In genomic region chr4:183444953-183445543, GRCh38 we compare ENCODE assay signal across 8 cellular contexts. TPM values are rescaled to one million over a fixed set of nuclear protein-coding genes. Genes with fewer than 3 reads are reported as not detected.
DNase-seq lines count a peak whose midpoint lies in the region; ATAC-seq and TF ChIP-seq lines count a peak whose summit lies in the region.

No MANE protein-coding gene starts in this region.

- H3K36me3 ChIP-seq in SK-N-SH (replicated peaks in 1 of 2; ENCODE audit: control insufficient read depth in 1 of 2, insufficient read depth in 2 of 2, low read length in 1 of 2) = peaks cover 34 to 42% of the 10 kb centered on the region in 2 experiments

- no peaks in the 10 kb centered on the region for H3K27me3 ChIP-seq in SK-N-SH (ENCODE audit: insufficient read depth)

- H3K9me3 ChIP-seq in SK-N-SH = no peaks in the 10 kb centered on the region

- H3K9me2 ChIP-seq in SK-N-SH = no peaks in the 10 kb centered on the region

- H3K27ac ChIP-seq in SK-N-SH (ENCODE audit: low read depth in 2 of 2, low read length in 1 of 2) (peak overlapping the region; percentile 90 to 97), epithelial cell of prostate (peak overlapping the region; percentile 98)

- H3K36me3 Mint-ChIP-seq in CD14-positive monocyte = peaks cover 33% of the 10 kb centered on the region in 2 donors

- peaks cover 37% of the 10 kb centered on the region for H3K4me1 Mint-ChIP-seq in CD14-positive monocyte

- 0% methylated on average over 20 of the region's 39 CpGs for WGBS in SK-N-SH (ENCODE audit: low lambda C conversion rate)

- H3K9me3 Mint-ChIP-seq in CD14-positive monocyte = no peaks in the 10 kb centered on the region

- H3K4me1 ChIP-seq in SK-N-SH (ENCODE audit: control insufficient read depth in 1 of 2, insufficient read depth in 2 of 2, low read depth in 1 of 2, low read length in 1 of 2) = peaks cover 11 to 32% of the 10 kb centered on the region in 2 experiments

- peaks cover 40% of the 10 kb centered on the region for H3F3A ChIP-seq in SK-N-SH (replicated peaks; ENCODE audit: insufficient read depth)

- CTCF ChIA-PET in SK-N-SH (lab: Yijun Ruan, JAX) = interaction anchor here (1.1 kb wide), 2 partner anchors 26 to 38 kb away, joined by 3 read pairs; no protein-coding TSS in a partner anchor

- DNase-seq in CD14-positive monocyte (ENCODE audit: low spot score) (peak; percentile 49), SK-N-SH (peak; percentile 71), epithelial cell of prostate (ENCODE audit: low read depth, low spot score) (no peak), myocyte (ENCODE audit: low read depth) (peak; percentile 29), SKM-1 (lab: John Stamatoyannopoulos, UW; ENCODE audit: unreplicated experiment) (no peak), dedifferentiated amniotic fluid mesenchymal stem cell (ENCODE audit: extremely low spot score) (no peak)

- peak overlapping the region; percentile 44; the same call in 1 of the 2 replicates for H2AFZ ChIP-seq in SK-N-SH (ENCODE audit: low read depth)

- H3K4me3 ChIP-seq in SK-N-SH (ENCODE audit: low read depth in 2 of 2, low read length in 1 of 2) = peak overlapping the region; percentile 82 to 98

- peak overlapping the region; percentile 89 for H3K4me2 ChIP-seq in SK-N-SH

- peak overlapping the region; percentile 95 to 96 for H3K4me3 Mint-ChIP-seq in CD14-positive monocyte

- peaks cover 0 to 8% (median 0%) of the 10 kb centered on the region in 3 donors for H3K27me3 Mint-ChIP-seq in CD14-positive monocyte (ENCODE audit: low read depth in 3 of 3)

- TF ChIP-seq RAD21 in SK-N-SH (IDR thresholded peaks at IDR 0.05; ENCODE audit: low read length) = no peak

- no peak for TF ChIP-seq CTCF in CD14-positive monocyte (IDR thresholded peaks at IDR 0.05)
- no peak for TF ChIP-seq CTCF in SK-N-SH (IDR thresholded peaks at IDR 0.05)

- intact Hi-C loops in CD14-positive monocyte (cut with micrococcal nuclease) = loop anchor here (5.0 kb wide), 2 partner anchors 48 to 62 kb away; partner anchors contain the start of gene ING2 (in 1 of the 2)

- H3K79me2 ChIP-seq in SK-N-SH (ENCODE audit: insufficient read depth) = peaks cover 52% of the 10 kb centered on the region

- TF ChIP-seq EP300 in SK-N-SH (IDR thresholded peaks at IDR 0.05; ENCODE audit: borderline replicate concordance in 1 of 2, low read depth in 1 of 2, low read length in 1 of 2) = no peak

- H4K20me1 ChIP-seq in SK-N-SH (ENCODE audit: insufficient read depth) = peaks cover 15% of the 10 kb centered on the region

- POLR2A ChIA-PET in SK-N-SH (lab: Yijun Ruan, JAX) = interaction anchor here (1.1 to 1.6 kb wide), 2 partner anchors 41 to 61 kb away, joined by 3 to 5 read pairs; no protein-coding TSS in a partner anchor

- H3K9ac ChIP-seq in SK-N-SH = peak overlapping the region; percentile 93

- H3K27ac Mint-ChIP-seq in CD14-positive monocyte = peak overlapping the region; percentile 87 to 97 (median 95)

- ATAC-seq in GM18867 (IDR thresholded peaks at IDR 0.05; ENCODE audit: unreplicated experiment) (peak; percentile 24), HG03097 (IDR thresholded peaks at IDR 0.05; ENCODE audit: low FRiP score, unreplicated experiment) (peak; percentile 14)

TF ChIP-seq in SK-N-SH, 30 proteins besides CTCF, POLR2A, EP300 and RAD21:
- TF ChIP-seq POLR2AphosphoS5 (IDR thresholded peaks at IDR 0.05; ENCODE audit: low read depth, low read length) (no peak), TEAD4 (IDR thresholded peaks at IDR 0.05; ENCODE audit: borderline replicate concordance, insufficient read depth) (no peak), NFIC (IDR thresholded peaks at IDR 0.05; ENCODE audit: borderline replicate concordance) (no peak), TAF1 (IDR thresholded peaks at IDR 0.05; ENCODE audit: borderline replicate concordance, low read depth, low read length) (no peak), GATA2 (CRISPR knock-in tag; IDR thresholded peaks at IDR 0.05) (no peak), REST (IDR thresholded peaks at IDR 0.05; ENCODE audit: low read depth, low read length) (no peak), GABPA (IDR thresholded peaks at IDR 0.05; ENCODE audit: low read depth) (no peak), NRF1 (IDR thresholded peaks at IDR 0.05; ENCODE audit: low read depth, low read length) (no peak), RCOR1 (IDR thresholded peaks at IDR 0.05; ENCODE audit: low read length) (no peak)
- TF ChIP-seq, protein P1, sequence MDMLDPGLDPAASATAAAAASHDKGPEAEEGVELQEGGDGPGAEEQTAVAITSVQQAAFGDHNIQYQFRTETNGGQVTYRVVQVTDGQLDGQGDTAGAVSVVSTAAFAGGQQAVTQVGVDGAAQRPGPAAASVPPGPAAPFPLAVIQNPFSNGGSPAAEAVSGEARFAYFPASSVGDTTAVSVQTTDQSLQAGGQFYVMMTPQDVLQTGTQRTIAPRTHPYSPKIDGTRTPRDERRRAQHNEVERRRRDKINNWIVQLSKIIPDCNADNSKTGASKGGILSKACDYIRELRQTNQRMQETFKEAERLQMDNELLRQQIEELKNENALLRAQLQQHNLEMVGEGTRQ (IDR thresholded peaks at IDR 0.05; ENCODE audit: borderline replicate concordance, low read depth, low read length) = no peak
- TF ChIP-seq, protein P2, sequence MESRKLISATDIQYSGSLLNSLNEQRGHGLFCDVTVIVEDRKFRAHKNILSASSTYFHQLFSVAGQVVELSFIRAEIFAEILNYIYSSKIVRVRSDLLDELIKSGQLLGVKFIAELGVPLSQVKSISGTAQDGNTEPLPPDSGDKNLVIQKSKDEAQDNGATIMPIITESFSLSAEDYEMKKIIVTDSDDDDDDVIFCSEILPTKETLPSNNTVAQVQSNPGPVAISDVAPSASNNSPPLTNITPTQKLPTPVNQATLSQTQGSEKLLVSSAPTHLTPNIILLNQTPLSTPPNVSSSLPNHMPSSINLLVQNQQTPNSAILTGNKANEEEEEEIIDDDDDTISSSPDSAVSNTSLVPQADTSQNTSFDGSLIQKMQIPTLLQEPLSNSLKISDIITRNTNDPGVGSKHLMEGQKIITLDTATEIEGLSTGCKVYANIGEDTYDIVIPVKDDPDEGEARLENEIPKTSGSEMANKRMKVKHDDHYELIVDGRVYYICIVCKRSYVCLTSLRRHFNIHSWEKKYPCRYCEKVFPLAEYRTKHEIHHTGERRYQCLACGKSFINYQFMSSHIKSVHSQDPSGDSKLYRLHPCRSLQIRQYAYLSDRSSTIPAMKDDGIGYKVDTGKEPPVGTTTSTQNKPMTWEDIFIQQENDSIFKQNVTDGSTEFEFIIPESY (IDR thresholded peaks at IDR 0.05; ENCODE audit: borderline replicate concordance, low read depth) = no peak

RNA-seq across cellular contexts. Expression of gene CDKN2AIP, which starts 0.6 kb away (rescaled TPM):
- polyA plus RNA-seq in CD14-positive monocyte = 1 to 10 TPM; 3.1 to 4.4 TPM
- polyA plus RNA-seq in SK-N-SH (2012; rRNA removed) = 8.3 and 10.6 TPM in 2 replicates
- 9.4 and 10.1 TPM in 2 replicates for polyA plus RNA-seq in SK-N-SH (2012; cell fraction: cytosol; rRNA removed)
- 6.2 and 12.3 TPM in 2 replicates for polyA plus RNA-seq in SK-N-SH (2012; cell fraction: nucleus; rRNA removed)
- 15.2 and 20.1 TPM in 2 replicates for total RNA-seq in myocyte
- 7.6 TPM for polyA plus RNA-seq in myocyte (2012)

RNA-seq across cellular contexts. Expression of gene ING2, which starts 59.8 kb away (rescaled TPM):
- polyA plus RNA-seq in CD14-positive monocyte (10 to 100 TPM; 10.5 to 12.2 TPM), SK-N-SH (2012; rRNA removed) (14.1 and 15.1 TPM in 2 replicates)
- 20.3 and 28.3 TPM in 2 replicates for polyA plus RNA-seq in SK-N-SH (2012; cell fraction: cytosol; rRNA removed)
- 3.9 and 4.3 TPM in 2 replicates for polyA plus RNA-seq in SK-N-SH (2012; cell fraction: nucleus; rRNA removed)
- total RNA-seq in myocyte = 15.3 and 15.5 TPM in 2 replicates
- polyA plus RNA-seq in myocyte (2012) = 12.2 TPM

Comparison
In these comparisons a context has a peak if more than half of its experiments do, and no peak if none do; other contexts are left out.
1. DNase-seq: peak in CD14-positive monocyte (single experiment), SK-N-SH (single experiment) and myocyte (single experiment); none in epithelial cell of prostate (single experiment), SKM-1 (single experiment) and dedifferentiated amniotic fluid mesenchymal stem cell (single experiment).